Comparison of ENCODE assay signal across 10 cellular contexts in genomic region chr9:16869140-16869903, GRCh38. TPM values are rescaled to one million over a fixed set of nuclear protein-coding genes. Genes with fewer than 3 reads are reported as not detected.
A peak's percentile ranks its signal among the peaks of the same experiment; 100 is the strongest.
DNase-seq lines count a peak whose midpoint lies in the region; ATAC-seq and TF ChIP-seq lines count a peak whose summit lies in the region.
"Had no signal": no experiment of that assay in that cellular context is flagged by ENCODE, and none has a peak within 500 bp of the region (broad histone marks: within the 10 kb centered on the region; RNA-seq: fewer than 3 reads in every experiment).

No MANE protein-coding gene starts in this region.

- H3K27ac Mint-ChIP-seq in activated naive CD4-positive, alpha-beta T cell treated with anti-CD3 and anti-CD28 coated beads, Interleukin-2, amount 50 U/mL, for 24 hours, result no peak overlapping the region
- H3K27ac Mint-ChIP-seq: effector memory CD8-positive, alpha-beta T cell had no signal

- intact Hi-C loops in colonic mucosa (cut with DNase I), result loop anchor here (10.0 kb wide), 1 partner anchor 75 kb away; no protein-coding TSS in a partner anchor

- under 1% methylated on average over 12 of the region's 21 CpGs for WGBS in mesenchymal stem cell
- WGBS in upper lobe of left lung, 2 donors, result 24% methylated on average over 21 of the region's 21 CpGs

- no peak overlapping the region for H4K91ac ChIP-seq in mesenchymal stem cell (ENCODE audit: low read length)

- H3K4me3 Mint-ChIP-seq in activated naive CD4-positive, alpha-beta T cell treated with anti-CD3 and anti-CD28 coated beads, Interleukin-2, amount 50 U/mL, for 24 hours, result peak overlapping the region; percentile 38

- H3K4me3 ChIP-seq in colonic mucosa, result peak overlapping the region; percentile 49
- H3K4me3 ChIP-seq in mesenchymal stem cell (ENCODE audit: insufficient read depth in 1 of 2, low read depth in 1 of 2, low read length in 2 of 2), result peak overlapping the region; percentile 77 to 86
- peak overlapping the region in 3 of 4 donors; percentile 50 to 68 (median 56) for H3K4me3 ChIP-seq in upper lobe of left lung

- H3K9me3 ChIP-seq in colonic mucosa (no peaks in the 10 kb centered on the region), mesenchymal stem cell (ENCODE audit: control insufficient read depth, low read length) (no peaks in the 10 kb centered on the region), upper lobe of left lung (no peaks in the 10 kb centered on the region)

- peak overlapping the region in 1 of 2 experiments; percentile 67 for H3K4ac ChIP-seq in mesenchymal stem cell (ENCODE audit: low read depth in 1 of 2, low read length in 2 of 2)

- ATAC-seq in upper lobe of left lung (ENCODE audit: low FRiP score in 2 of 2), result peak in 1 of 2 donors; percentile 19
- ATAC-seq: effector memory CD8-positive, alpha-beta T cell had no signal

- H3K27me3 Mint-ChIP-seq in activated naive CD4-positive, alpha-beta T cell treated with anti-CD3 and anti-CD28 coated beads, Interleukin-2, amount 50 U/mL, for 24 hours, result peaks cover 19% of the 10 kb centered on the region

- H2BK5ac ChIP-seq in mesenchymal stem cell (ENCODE audit: low read depth, low read length, poor library complexity, severe bottlenecking), result no peak overlapping the region

- peaks cover 3% of the 10 kb centered on the region for H3K4me1 Mint-ChIP-seq in activated naive CD4-positive, alpha-beta T cell treated with anti-CD3 and anti-CD28 coated beads, Interleukin-2, amount 50 U/mL, for 24 hours

- peak overlapping the region; percentile 99 for H3K4me2 ChIP-seq in mesenchymal stem cell (ENCODE audit: low read length, poor library complexity, severe bottlenecking)

- H2AFZ ChIP-seq in mesenchymal stem cell (ENCODE audit: low read depth, low read length), result no peak overlapping the region

- peak overlapping the region in 1 of 2 experiments; percentile 40 for H2BK12ac ChIP-seq in mesenchymal stem cell (ENCODE audit: low read length in 2 of 2)

- no peak overlapping the region for H2BK120ac ChIP-seq in mesenchymal stem cell (ENCODE audit: low read depth, low read length)

- H3K27ac ChIP-seq in colonic mucosa, result peak overlapping the region; percentile 53
- H3K27ac ChIP-seq in mesenchymal stem cell (ENCODE audit: low read length, poor library complexity, severe bottlenecking), result peak overlapping the region; percentile 31
- H3K27ac ChIP-seq in upper lobe of left lung, result peak overlapping the region in 1 of 4 donors; percentile 78

- peak overlapping the region; percentile 80 to 81 for H3K18ac ChIP-seq in mesenchymal stem cell (ENCODE audit: low read depth in 1 of 2, low read length in 2 of 2)

- H2AK5ac ChIP-seq in mesenchymal stem cell (ENCODE audit: low read length, severe bottlenecking), result no peak overlapping the region

- H4K8ac ChIP-seq in mesenchymal stem cell (ENCODE audit: low read length), result peak overlapping the region; percentile 40

- peak overlapping the region; percentile 46 to 75 for H3K9ac ChIP-seq in colonic mucosa (ENCODE audit: low read depth in 2 of 2, low read length in 2 of 2)
- H3K9ac ChIP-seq in mesenchymal stem cell (ENCODE audit: low read length), result peak overlapping the region; percentile 95

- H3K23ac ChIP-seq in mesenchymal stem cell (ENCODE audit: low read length in 2 of 2), result peak overlapping the region in 1 of 2 experiments; percentile 80

- H3K79me1 ChIP-seq in mesenchymal stem cell (replicated peaks; ENCODE audit: low read length, poor library complexity, severe bottlenecking), result peaks cover 2% of the 10 kb centered on the region

- H3K9me3 Mint-ChIP-seq in activated naive CD4-positive, alpha-beta T cell treated with anti-CD3 and anti-CD28 coated beads, Interleukin-2, amount 50 U/mL, for 24 hours, result no peaks in the 10 kb centered on the region
- H3K9me3 Mint-ChIP-seq: effector memory CD8-positive, alpha-beta T cell had no signal

- H3K4me1 ChIP-seq in colonic mucosa, result no peaks in the 10 kb centered on the region
- H3K4me1 ChIP-seq in mesenchymal stem cell (ENCODE audit: control insufficient read depth, insufficient read depth, low read depth, low read length), result peaks cover 2% of the 10 kb centered on the region
- H3K4me1 ChIP-seq in upper lobe of left lung, result peaks cover 7 to 25% (median 12%) of the 10 kb centered on the region in 4 donors

- no peak overlapping the region for H2BK15ac ChIP-seq in mesenchymal stem cell (ENCODE audit: low read depth, poor library complexity, severe bottlenecking)

- no peak for TF ChIP-seq POLR2A in upper lobe of left lung (IDR thresholded peaks at IDR 0.05)

- no peak for DNase-seq in activated naive CD4-positive, alpha-beta T cell (lab: John Stamatoyannopoulos, UW)
- peak; percentile 28 for DNase-seq in colonic mucosa
- peak; percentile 57 for DNase-seq in mesenchymal stem cell
- no peak for DNase-seq in upper lobe of left lung
- no peak for DNase-seq in AG20443 (ENCODE audit: low spot score)
- no peak for DNase-seq in cerebellar nuclear complex (lab: John Stamatoyannopoulos, UW)
- DNase-seq in HT-29 (ENCODE audit: low spot score), result no peak
- DNase-seq: DMS79; effector memory CD8-positive, alpha-beta T cell had no signal

- no peak for TF ChIP-seq EP300 in upper lobe of left lung (IDR thresholded peaks at IDR 0.05)

- no peaks in the 10 kb centered on the region for H3K36me3 ChIP-seq in colonic mucosa
- no peaks in the 10 kb centered on the region for H3K36me3 ChIP-seq in mesenchymal stem cell (ENCODE audit: control insufficient read depth in 1 of 2, insufficient read depth in 2 of 2, low read depth in 1 of 2, low read length in 2 of 2)
- no peaks in the 10 kb centered on the region for H3K36me3 ChIP-seq in upper lobe of left lung

- no peaks in the 10 kb centered on the region for H3K27me3 ChIP-seq in colonic mucosa
- no peaks in the 10 kb centered on the region for H3K27me3 ChIP-seq in mesenchymal stem cell (ENCODE audit: control insufficient read depth in 1 of 2, insufficient read depth in 1 of 2, low read length in 2 of 2)
- H3K27me3 ChIP-seq in upper lobe of left lung, result peaks cover 0 to 6% (median 0%) of the 10 kb centered on the region in 4 donors

- no peaks in the 10 kb centered on the region for H3K36me3 Mint-ChIP-seq in activated naive CD4-positive, alpha-beta T cell treated with anti-CD3 and anti-CD28 coated beads, Interleukin-2, amount 50 U/mL, for 24 hours

- H3K14ac ChIP-seq in mesenchymal stem cell (ENCODE audit: low read length in 2 of 2), result no peak overlapping the region

- TF ChIP-seq CTCF in colonic mucosa (IDR thresholded peaks at IDR 0.05) (no peak), upper lobe of left lung (IDR thresholded peaks at IDR 0.05) (no peak)

RNA-seq across cellular contexts. Expression of gene BNC2, which starts 1.1 kb away (rescaled TPM):
- 10 to 100 TPM in 1 of 2 donors, 1 to 10 TPM in 1; 2.1 to 20.0 TPM for total RNA-seq in colonic mucosa
- 7.0 TPM for polyA plus RNA-seq in mesenchymal stem cell (2013, experiment 1 of 2)
- polyA plus RNA-seq in mesenchymal stem cell (2013, experiment 2 of 2), result 6.8 TPM
- 10 to 100 TPM in 4 of 6 donors, 1 to 10 TPM in 2; 4.6 to 21.7 (median 10.7) TPM for total RNA-seq in upper lobe of left lung
- total RNA-seq in HT-29 (2014; rRNA removed; shearing (Covaris generic)), result not detected in 2 replicates

Comparison
In these comparisons a context has a peak if more than half of its experiments do, and no peak if none do; other contexts are left out.
1. DNase-seq: peak in colonic mucosa (single experiment) and mesenchymal stem cell (single experiment); none in activated naive CD4-positive, alpha-beta T cell (0 of 4), upper lobe of left lung (0 of 2), AG20443 (single experiment), cerebellar nuclear complex (0 of 2) and HT-29 (single experiment).
2. Peak in every context shown above with its lines, with median percentiles within 50 percentile points of each other: H3K4me3 ChIP-seq.